In genomic region chr3:147421184-147421912, GRCh38 we compare ENCODE assay signal across 12 cellular contexts. TPM values are rescaled to one million over a fixed set of nuclear protein-coding genes. Genes with fewer than 3 reads are reported as not detected.
A peak's percentile ranks its signal among the peaks of the same experiment; 100 is the strongest.
DNase-seq lines count a peak whose midpoint lies in the region; FAIRE-seq and TF ChIP-seq lines count a peak whose summit lies in the region.
"Had no signal": no experiment of that assay in that cellular context is flagged by ENCODE, and none has a peak within 500 bp of the region (broad histone marks: within the 10 kb centered on the region; RNA-seq: fewer than 3 reads in every experiment).

No MANE protein-coding gene starts in this region.

- H2BK20ac ChIP-seq in H1 (ENCODE audit: low read length) = no peak overlapping the region

- H3K79me2 ChIP-seq in H1 (ENCODE audit: control insufficient read depth in 1 of 2, insufficient read depth in 2 of 2, low read length in 2 of 2) = no peaks in the 10 kb centered on the region

- no peak overlapping the region for H4K91ac ChIP-seq in H1 (replicated peaks; ENCODE audit: insufficient read length, low read length)

- H2BK120ac ChIP-seq in H1 (replicated peaks; ENCODE audit: low read depth, low read length) = no peak overlapping the region

- H3K9me3 ChIP-seq in MG63 = no peaks in the 10 kb centered on the region
- H3K9me3 ChIP-seq in H1 (ENCODE audit: insufficient read depth in 2 of 2, low read depth in 1 of 2, low read length in 1 of 2) = no peaks in the 10 kb centered on the region

- no peak; a peak in 1 of 4 replicates for TF ChIP-seq RAD21 in H1 (IDR thresholded peaks at IDR 0.05 in 1 of 2, conservative IDR thresholded peaks at IDR 0.05 in 1 of 2; ENCODE audit: low read depth in 2 of 2, low read length in 2 of 2)

- DNase-seq in AG10803 (ENCODE audit: low read depth) (no peak), MG63 (peak; percentile 92), H1 (ENCODE audit: low read depth in 1 of 2, low spot score in 2 of 2) (peak in 1 of 2 experiments; percentile 81), myocyte (ENCODE audit: low read depth) (peak; percentile 42), foreskin melanocyte (no peak), D721Med (ENCODE audit: insufficient read length, low spot score) (no peak), NCI-H146 treated with DMSO at 0.1 percent for 48 hours (lab: John Stamatoyannopoulos, UW; ENCODE audit: unreplicated experiment) (no peak), HTR-8/SVneo (ENCODE audit: insufficient read length, low spot score) (no peak)
- DNase-seq: esophagus squamous epithelium; stimulated activated CD4-positive, alpha-beta T cell treated with anti-CD3 and anti-CD28 coated beads, Interleukin-1b, Interleukin-23, amount 100 ng/mL, for 48 hours had no signal

- no peak overlapping the region for H3K14ac ChIP-seq in H1 (ENCODE audit: insufficient read length)

- H4K8ac ChIP-seq in H1 (ENCODE audit: extremely low read depth, insufficient read depth, low read length) = no peak overlapping the region

- TF ChIP-seq EP300 in H1 (IDR thresholded peaks at IDR 0.05; ENCODE audit: borderline replicate concordance in 1 of 2, low read depth in 2 of 2, low read length in 2 of 2) = no peak

- no peaks in the 10 kb centered on the region for H3K79me1 ChIP-seq in H1 (ENCODE audit: low read depth, low read length)

- H3K36me3 ChIP-seq in MG63 (peaks cover 22% of the 10 kb centered on the region), H1 (ENCODE audit: control insufficient read depth in 2 of 4, insufficient read depth in 4 of 4, low read length in 3 of 4) (peaks cover 0 to 3% (median 0%) of the 10 kb centered on the region in 4 experiments; a peak in 1 of 8 replicates)
- H3K36me3 ChIP-seq: esophagus squamous epithelium had no signal

- H3K4me2 ChIP-seq in H1 (ENCODE audit: insufficient read depth in 1 of 2, low read depth in 2 of 2, low read length in 2 of 2) = peak overlapping the region; percentile 68 to 81
- H3K4me2 ChIP-seq: KMS-11 had no signal

- no peak for TF ChIP-seq CTCF in AG10803 (conservative IDR thresholded peaks at IDR 0.05; ENCODE audit: low read length)
- no peak for TF ChIP-seq CTCF in H1 (IDR thresholded peaks at IDR 0.05; ENCODE audit: control extremely low read depth in 1 of 3, insufficient read depth in 1 of 3, low read depth in 1 of 3, low read length in 3 of 3)
- TF ChIP-seq CTCF in D721Med (IDR thresholded peaks at IDR 0.05; ENCODE audit: insufficient read depth, missing control alignments) = no peak

- no peak overlapping the region for H3K4ac ChIP-seq in H1 (replicated peaks; ENCODE audit: insufficient read length, low read depth, low read length)

- no peak overlapping the region for H3K27ac ChIP-seq in H1 (ENCODE audit: low read depth, low read length)
- H3K27ac ChIP-seq: esophagus squamous epithelium, KMS-11 had no signal

- CTCF ChIA-PET in H1 (lab: Charles Lee; ENCODE audit: partially characterized antibody) = interaction anchor here (0.8 to 17.2 kb wide), 11 partner anchors 9 to 304 kb away, joined by 3 to 485 read pairs (median 6); partner anchors contain the start of gene ZIC4

- peaks cover 6% of the 10 kb centered on the region; the same call in 1 of the 2 replicates for H3K23me2 ChIP-seq in H1 (ENCODE audit: low read depth, low read length)

- H3K9ac ChIP-seq in H1 (replicated peaks in 1 of 4; ENCODE audit: extremely low read depth in 1 of 4, low read depth in 3 of 4, low read length in 3 of 4) = no peak overlapping the region
- H3K9ac ChIP-seq: KMS-11 had no signal

- POLR2A ChIA-PET in H1 (lab: Charles Lee; ENCODE audit: partially characterized antibody) = interaction anchor here (1.3 to 2.1 kb wide), 4 partner anchors 10 to 28 kb away, joined by 4 to 12 read pairs (median 6); partner anchors contain the start of gene ZIC4

- H3K56ac ChIP-seq in H1 (replicated peaks; ENCODE audit: insufficient read length, low read depth, low read length) = no peak overlapping the region

- TF ChIP-seq POLR2A in H1 (IDR thresholded peaks at IDR 0.05; ENCODE audit: control extremely low read depth in 1 of 2, low read depth in 2 of 2, low read length in 2 of 2) = no peak

- no peak overlapping the region for H3K23ac ChIP-seq in H1 (ENCODE audit: insufficient read length)

- H4K5ac ChIP-seq in H1 (ENCODE audit: insufficient read length, low read depth, low read length) = no peak overlapping the region

- no peak overlapping the region; the same call in 1 of the 2 replicates for H2BK12ac ChIP-seq in H1 (ENCODE audit: low read depth, low read length)

- no peak overlapping the region; the same call in 1 of the 2 replicates for H3K18ac ChIP-seq in H1 (ENCODE audit: extremely low read depth, low read length)

- H2BK5ac ChIP-seq in H1 (ENCODE audit: low read depth, low read length) = no peak overlapping the region

- H3K4me3 ChIP-seq in AG10803 (ENCODE audit: low read length) (peak overlapping the region; percentile 28), MG63 (peak overlapping the region; percentile 48), H1 (ENCODE audit: extremely low read depth in 1 of 4, insufficient read depth in 2 of 4, low read depth in 3 of 4, low read length in 4 of 4) (peak overlapping the region; percentile 30 to 55 (median 30); a peak in 6 of 8 replicates)

- H3K4me1 ChIP-seq in H1 (replicated peaks in 1 of 4; ENCODE audit: control insufficient read depth in 3 of 4, insufficient read depth in 4 of 4, low read length in 3 of 4) = peaks cover 13 to 39% (median 16%) of the 10 kb centered on the region in 4 experiments

- no peaks in the 10 kb centered on the region for H3K27me3 ChIP-seq in MG63
- H3K27me3 ChIP-seq in H1 (replicated peaks in 1 of 4; ENCODE audit: control insufficient read depth in 3 of 4, extremely low read depth in 1 of 4, insufficient read depth in 3 of 4, low read length in 3 of 4) = peaks cover 75 to 99% (median 86%) of the 10 kb centered on the region in 4 experiments

- H4K20me1 ChIP-seq in H1 (replicated peaks in 1 of 2; ENCODE audit: control insufficient read depth in 1 of 2, insufficient read depth in 2 of 2, low read length in 2 of 2) = peaks cover 2 to 9% of the 10 kb centered on the region in 2 experiments

- no peak overlapping the region for H2AFZ ChIP-seq in H1 (ENCODE audit: low read length)

- WGBS in H1 (ENCODE audit: extremely low coverage in 1 of 2, insufficient coverage in 1 of 2, insufficient read length in 1 of 2, insufficient replicate concordance in 2 of 2, low coverage in 1 of 2, low lambda C conversion rate in 2 of 2, missing lambda C conversion rate in 1 of 2), 2 experiments = 2% methylated on average over 38 of the region's 53 CpGs; no CpG with 5 or more reads in 1 of the 2 experiments

- FAIRE-seq in H1 (lab: Jason Lieb, UNC) (no peak), D721Med (lab: Jason Lieb, UNC) (no peak), HTR-8/SVneo (lab: Jason Lieb, UNC) (no peak)
- FAIRE-seq: islet of Langerhans had no signal

- peak overlapping the region; percentile 67; the same call in 1 of the 2 replicates for H2BK15ac ChIP-seq in H1 (ENCODE audit: low read length)

- no peak overlapping the region for H2AK5ac ChIP-seq in H1 (ENCODE audit: low read depth, low read length)

TF ChIP-seq in H1, 55 proteins besides CTCF, POLR2A, EP300 and RAD21 (continues in another document):
- TF ChIP-seq FOSL1 (IDR thresholded peaks at IDR 0.05; ENCODE audit: insufficient read depth, low read depth, low read length) (no peak), YY1 (IDR thresholded peaks at IDR 0.05; ENCODE audit: low read depth, low read length) (peak; percentile 5; the same call in 1 of the 2 replicates), JUND (IDR thresholded peaks at IDR 0.05; ENCODE audit: low read length) (no peak), SP4 (IDR thresholded peaks at IDR 0.05; ENCODE audit: low read length) (no peak), CTBP2 (IDR thresholded peaks at IDR 0.05; ENCODE audit: borderline replicate concordance, insufficient read depth, insufficient read length, low read length) (peak; percentile 99), CHD2 (IDR thresholded peaks at IDR 0.05; ENCODE audit: low read length) (no peak), RNF2 (IDR thresholded peaks at IDR 0.05; ENCODE audit: borderline replicate concordance, low read depth, low read length, missing control alignments, poor library complexity, severe bottlenecking) (peak; percentile 26), MAX (IDR thresholded peaks at IDR 0.05) (peak; percentile 20; the same call in 1 of the 2 replicates), EZH2 (IDR thresholded peaks at IDR 0.05; ENCODE audit: low read depth, low read length, severe bottlenecking) (peak; percentile 87), TEAD4 (IDR thresholded peaks at IDR 0.05; ENCODE audit: low read depth, low read length) (peak; percentile 55; the same call in 1 of the 2 replicates), RBBP5 (IDR thresholded peaks at IDR 0.05; ENCODE audit: borderline replicate concordance, low read depth, low read length) (peak; percentile 56; the same call in 1 of the 2 replicates)

RNA-seq across cellular contexts. Expression of gene ZIC1, which starts 12.2 kb away (rescaled TPM):
- 24.3 and 31.9 TPM in 2 replicates for total RNA-seq in MG63 (2014; rRNA removed; shearing (Covaris generic); ENCODE audit: low replicate concordance)
- 1.5 and 2.2 TPM in 2 replicates for total RNA-seq in H1 (2021; fragmentation: NEBNext Ultra II Directional; extraction: Animal tissue kit (Norgen Biotek cat#: 25700))
- polyA plus RNA-seq in H1 (2011; rRNA removed) = 0.80 and 3.6 TPM in 2 replicates
- polyA plus RNA-seq in H1 (2011; cell fraction: cytosol; rRNA removed) = 1.7 TPM
- polyA plus RNA-seq in H1 (2011; cell fraction: nucleus; rRNA removed) = 2.7 TPM
- polyA plus RNA-seq in H1 (2012, experiment 1 of 2) = 0.27 to 0.77 TPM (median 0.60 TPM) in 4 replicates
- 0.08 TPM for polyA plus RNA-seq in H1 (2012, experiment 2 of 2)
- polyA plus RNA-seq in H1 (2013, experiment 1 of 2) = 1.4 TPM
- polyA plus RNA-seq in H1 (2013, experiment 2 of 2) = 0.75 TPM
- polyA minus RNA-seq in H1 (2011; rRNA and poly(A)+ RNA removed) = 0.07 and 0.47 TPM in 2 replicates
- 1.6 TPM for polyA minus RNA-seq in H1 (2011; cell fraction: cytosol; rRNA and poly(A)+ RNA removed)
- 2.4 TPM for polyA minus RNA-seq in H1 (2011; cell fraction: nucleus; rRNA and poly(A)+ RNA removed)
- total RNA-seq in myocyte = 30.7 and 31.7 TPM in 2 replicates
- 23.8 TPM for polyA plus RNA-seq in myocyte (2012)
- total RNA-seq: esophagus squamous epithelium had no signal

RNA-seq across cellular contexts. Expression of gene ZIC4, which starts 15.0 kb away (rescaled TPM):
- total RNA-seq in MG63 (2014; rRNA removed; shearing (Covaris generic); ENCODE audit: low replicate concordance) = 1.5 and 2.2 TPM in 2 replicates
- 0.13 TPM in 1 of 2 replicates, not detected in the other for total RNA-seq in H1 (2021; fragmentation: NEBNext Ultra II Directional; extraction: Animal tissue kit (Norgen Biotek cat#: 25700))
- polyA plus RNA-seq in H1 (2011; rRNA removed) = 0.03 and 0.31 TPM in 2 replicates
- polyA plus RNA-seq in H1 (2011; cell fraction: cytosol; rRNA removed) = 0.08 TPM
- 0.27 TPM for polyA plus RNA-seq in H1 (2011; cell fraction: nucleus; rRNA removed)
- polyA plus RNA-seq in H1 (2012, experiment 1 of 2) = 0.27 TPM in 1 of 4 replicates, not detected in the others
- 0.08 TPM for polyA plus RNA-seq in H1 (2012, experiment 2 of 2)
- 0.06 TPM for polyA plus RNA-seq in H1 (2013, experiment 1 of 2)
- 0.06 TPM for polyA plus RNA-seq in H1 (2013, experiment 2 of 2)
- not detected in 2 replicates for polyA minus RNA-seq in H1 (2011; rRNA and poly(A)+ RNA removed)
- not detected for polyA minus RNA-seq in H1 (2011; cell fraction: cytosol; rRNA and poly(A)+ RNA removed)
- polyA minus RNA-seq in H1 (2011; cell fraction: nucleus; rRNA and poly(A)+ RNA removed) = 0.60 TPM
- 0.75 and 1.0 TPM in 2 replicates for total RNA-seq in myocyte
- 6.8 TPM for polyA plus RNA-seq in myocyte (2012)
- total RNA-seq: esophagus squamous epithelium had no signal

Comparison
In these comparisons a context has a peak if more than half of its experiments do, and no peak if none do; other contexts are left out.
1. DNase-seq: peak in MG63 (single experiment) and myocyte (single experiment); none in AG10803 (single experiment), foreskin melanocyte (single experiment), D721Med (single experiment), NCI-H146 treated with DMSO at 0.1 percent for 48 hours (single experiment) and HTR-8/SVneo (single experiment).
2. Peak in every context shown above with its lines, with median percentiles within 50 percentile points of each other: H3K4me3 ChIP-seq.